In genomic region chr11:95067828-95068244, GRCh38 we compare ENCODE assay signal across 1 cellular context.
TF ChIP-seq lines count a peak whose summit lies in the region.

No MANE protein-coding gene starts in this region.

TF ChIP-seq in HepG2, 621 proteins besides CTCF, POLR2A, EP300 and RAD21:
- no peak for TF ChIP-seq TAF1 (CRISPR knock-in tag; IDR thresholded peaks at IDR 0.05)
- TF ChIP-seq TSC22D2 (CRISPR knock-in tag; IDR thresholded peaks at IDR 0.05; ENCODE audit: borderline replicate concordance): 0 out of 2 replicates have a peak, but pooled peaks have one; percentile 6
- no peak for TF ChIP-seq RCOR2 (CRISPR knock-in tag; IDR thresholded peaks at IDR 0.05)
- TF ChIP-seq ZNF878 (CRISPR knock-in tag; IDR thresholded peaks at IDR 0.05): 0 out of 2 replicates have a peak, but pooled peaks have one; percentile 40
- 0 out of 2 replicates have a peak, but pooled peaks have one; percentile 19 for TF ChIP-seq FOSL2 (CRISPR knock-in tag; IDR thresholded peaks at IDR 0.05)
- peak; percentile 11; the same call in 1 of the 2 replicates for TF ChIP-seq KMT2A (CRISPR knock-in tag; IDR thresholded peaks at IDR 0.05)
- TF ChIP-seq ZNF652 (CRISPR knock-in tag; IDR thresholded peaks at IDR 0.05; ENCODE audit: borderline replicate concordance, low read depth): no peak
- TF ChIP-seq NFKB2 (CRISPR knock-in tag; IDR thresholded peaks at IDR 0.05; ENCODE audit: borderline replicate concordance): 0 out of 2 replicates have a peak, but pooled peaks have one; percentile 15
- TF ChIP-seq WIZ (CRISPR knock-in tag; IDR thresholded peaks at IDR 0.05): no peak
- 0 out of 2 replicates have a peak, but pooled peaks have one; percentile 3 for TF ChIP-seq GTF3A (CRISPR knock-in tag; conservative IDR thresholded peaks at IDR 0.05)
- TF ChIP-seq ZNF280B (CRISPR knock-in tag; IDR thresholded peaks at IDR 0.05; ENCODE audit: borderline replicate concordance): peak; percentile 9; the same call in 1 of the 2 replicates
- no peak for TF ChIP-seq MATR3 (CRISPR knock-in tag; IDR thresholded peaks at IDR 0.05)
- TF ChIP-seq ZNF263 (CRISPR knock-in tag; IDR thresholded peaks at IDR 0.05): peak; percentile 78
- TF ChIP-seq ZFP82 (CRISPR knock-in tag; IDR thresholded peaks at IDR 0.05; ENCODE audit: borderline replicate concordance): peak; percentile 74; the same call in 1 of the 2 replicates
- no peak for TF ChIP-seq ZNF251 (CRISPR knock-in tag; IDR thresholded peaks at IDR 0.05)
- 0 out of 2 replicates have a peak, but pooled peaks have one; percentile 14 for TF ChIP-seq NFKBIZ (CRISPR knock-in tag; IDR thresholded peaks at IDR 0.05)
- TF ChIP-seq HDAC1 (CRISPR knock-in tag; IDR thresholded peaks at IDR 0.05): 0 out of 2 replicates have a peak, but pooled peaks have one; percentile 7
- peak; percentile 76 for TF ChIP-seq ZNF816 (CRISPR knock-in tag; IDR thresholded peaks at IDR 0.05; ENCODE audit: borderline replicate concordance)
